Comparison of ENCODE assay signal across 17 cellular contexts in the genomic region with DNA sequence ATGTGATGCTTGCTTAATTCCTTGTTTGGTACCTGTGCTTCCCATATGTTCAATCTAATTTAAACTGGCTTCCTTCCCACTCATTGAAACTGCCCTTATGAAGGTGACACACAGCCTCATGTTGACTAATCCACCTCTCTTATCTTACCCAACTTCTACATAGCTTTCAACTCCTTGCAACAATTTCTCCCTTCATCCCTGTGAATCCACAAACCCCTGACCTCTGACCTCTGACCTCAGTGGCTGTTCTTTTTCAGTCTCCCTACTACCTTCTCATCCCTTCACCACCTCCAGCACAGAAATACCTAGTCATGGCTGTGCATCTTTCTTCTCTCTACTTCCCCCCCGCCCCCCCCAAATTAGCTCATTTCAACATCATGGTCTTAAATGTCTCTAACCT.
DNase-seq lines count a peak whose midpoint lies in the region; ATAC-seq, FAIRE-seq and TF ChIP-seq lines count a peak whose summit lies in the region.
"Had no signal": no experiment of that assay in that cellular context is flagged by ENCODE, and none has a peak within 500 bp of the region (broad histone marks: within the 10 kb centered on the region; RNA-seq: fewer than 3 reads in every experiment).

No MANE protein-coding gene starts in this region.

- H3K4me1 ChIP-seq in pancreas = peaks cover 0 to 25% (median 7%) of the 10 kb centered on the region in 3 donors
- H3K4me1 ChIP-seq: A549, BE2C had no signal

- no peak overlapping the region for H3K27ac ChIP-seq in pancreas
- H3K27ac ChIP-seq: A549, C4-2B, HL-60 had no signal

- TF ChIP-seq POLR2A in GM12891 (IDR thresholded peaks at IDR 0.05; ENCODE audit: low read depth, low read length) = no peak

- 94 to 100% methylated on average over 1 of the region's 1 CpG for WGBS in pancreas, 2 donors

- peak; percentile 50 for ATAC-seq in left colon
- no peak for ATAC-seq in pancreas
- no peak for ATAC-seq in GM19395 (IDR thresholded peaks at IDR 0.05; ENCODE audit: unreplicated experiment)
- ATAC-seq: A549 had no signal

- no peak overlapping the region for H3K4me3 ChIP-seq in pancreas
- H3K4me3 ChIP-seq: A549 had no signal

- H3K9me3 ChIP-seq in pancreas = no peaks in the 10 kb centered on the region
- H3K9me3 ChIP-seq: A549, BE2C had no signal

- no peaks in the 10 kb centered on the region for H3K36me3 ChIP-seq in pancreas
- H3K36me3 ChIP-seq: BE2C had no signal

- H3K27me3 ChIP-seq in pancreas = no peaks in the 10 kb centered on the region
- H3K27me3 ChIP-seq: BE2C had no signal

- DNase-seq in ELF-1 (ENCODE audit: low read depth, low spot score) (peak; percentile 6), GM12891 (ENCODE audit: insufficient read length, low spot score) (no peak), NCI-H82 treated with DMSO at 0.1 percent for 48 hours (lab: John Stamatoyannopoulos, UW; ENCODE audit: unreplicated experiment) (peak; percentile 11), left colon (no peak), pancreas (no peak)
- DNase-seq in effector CD4-positive, alpha-beta T cell = no peak
- DNase-seq: BE2C; CD4-positive, alpha-beta memory T cell; DMS79; HCEC 1CT; IMR-90 had no signal

- FAIRE-seq in GM12891 (lab: Jason Lieb, UNC) (peak; percentile 9), pancreas (lab: Jason Lieb, UNC) (no peak)
- FAIRE-seq: A549, G401.6, GM19239 had no signal

- intact Hi-C loops in left colon (cut with DNase I, micrococcal nuclease) = no loop called here
- intact Hi-C loops in pancreas (cut with DNase I) = no loop called here

- no peak for TF ChIP-seq CTCF in pancreas (IDR thresholded peaks at IDR 0.05)

TF ChIP-seq in GM12891, 5 proteins besides CTCF, POLR2A, EP300 and RAD21:
- TF ChIP-seq TAF1 (IDR thresholded peaks at IDR 0.05; ENCODE audit: low read depth, low read length) (no peak), POU2F2 (IDR thresholded peaks at IDR 0.05; ENCODE audit: low read depth, low read length) (no peak), SPI1 (IDR thresholded peaks at IDR 0.05; ENCODE audit: low read depth, low read length) (no peak), PAX5 (IDR thresholded peaks at IDR 0.05; ENCODE audit: insufficient read depth, low read length, severe bottlenecking) (no peak), POLR2AphosphoS5 (IDR thresholded peaks at IDR 0.05; ENCODE audit: low read depth, low read length) (no peak)

Comparison
In these comparisons a context has a peak if more than half of its experiments do, and no peak if none do; other contexts are left out.
1. DNase-seq: peak in ELF-1 (single experiment) and NCI-H82 treated with DMSO at 0.1 percent for 48 hours (single experiment); none in GM12891 (single experiment), left colon (0 of 2), effector CD4-positive, alpha-beta T cell (single experiment) and pancreas (0 of 6).